Comparison of ENCODE assay signal across 19 cellular contexts in the genomic region with DNA sequence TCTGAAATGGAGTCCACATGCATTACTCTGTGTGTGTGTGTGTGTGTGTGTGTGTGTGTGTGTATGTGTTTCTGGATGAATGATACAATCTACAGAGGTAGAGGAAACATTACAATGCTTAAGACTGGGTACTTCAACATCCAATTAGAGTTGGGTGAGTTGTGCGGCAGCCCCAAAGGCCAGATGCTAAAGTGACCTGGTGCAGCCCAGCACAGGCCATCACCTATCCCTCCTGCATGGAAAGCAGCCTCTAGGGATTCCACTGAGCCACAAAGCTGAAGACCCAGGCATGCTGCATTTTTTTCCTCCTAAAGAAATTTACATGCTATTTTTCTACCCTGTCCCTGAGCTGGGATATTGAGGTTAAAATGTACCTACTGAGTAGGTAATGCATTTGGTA.
A peak's percentile ranks its signal among the peaks of the same experiment; 100 is the strongest.
DNase-seq lines count a peak whose midpoint lies in the region; ATAC-seq and TF ChIP-seq lines count a peak whose summit lies in the region.
"Had no signal": no experiment of that assay in that cellular context is flagged by ENCODE, and none has a peak within 500 bp of the region (broad histone marks: within the 10 kb centered on the region; RNA-seq: fewer than 3 reads in every experiment).

No MANE protein-coding gene starts in this region.

- H3K9ac ChIP-seq in neural progenitor cell = no peak overlapping the region
- H3K9ac ChIP-seq: GM23248 had no signal

- H3K27me3 ChIP-seq in GM23338 (ENCODE audit: insufficient read depth) (no peaks in the 10 kb centered on the region), neural progenitor cell (no peaks in the 10 kb centered on the region), uterus (no peaks in the 10 kb centered on the region)

- no peaks in the 10 kb centered on the region for H3K9me3 Mint-ChIP-seq in GM23338
- no peaks in the 10 kb centered on the region for H3K9me3 Mint-ChIP-seq in WTC11
- no peaks in the 10 kb centered on the region for H3K9me3 Mint-ChIP-seq in neural progenitor cell
- H3K9me3 Mint-ChIP-seq: CD4-positive, CD25-positive, alpha-beta regulatory T cell; CD8-positive, alpha-beta memory T cell had no signal

- CTCF ChIA-PET in WTC11 (lab: Charles Lee) = interaction anchor here (1.1 kb wide), 1 partner anchor 333 kb away, joined by 3 read pairs; no protein-coding TSS in a partner anchor

- H3K9me2 ChIP-seq in GM23338 (ENCODE audit: insufficient read depth) = no peaks in the 10 kb centered on the region

- TF ChIP-seq POLR2A in uterus (IDR thresholded peaks at IDR 0.05) = no peak

- no peak for TF ChIP-seq CTCF in GM23338 (conservative IDR thresholded peaks at IDR 0.05; ENCODE audit: low read depth in 2 of 2)
- TF ChIP-seq CTCF in WTC11 (IDR thresholded peaks at IDR 0.05) = no peak
- no peak for TF ChIP-seq CTCF in neural progenitor cell (IDR thresholded peaks at IDR 0.05)
- no peak for TF ChIP-seq CTCF in uterus (IDR thresholded peaks at IDR 0.05)

- H3K9me3 ChIP-seq in neural progenitor cell (ENCODE audit: low read depth) (no peaks in the 10 kb centered on the region), uterus (no peaks in the 10 kb centered on the region)

- H3K36me3 ChIP-seq in GM23338 (ENCODE audit: insufficient read depth) = no peaks in the 10 kb centered on the region
- H3K36me3 ChIP-seq in neural progenitor cell = no peaks in the 10 kb centered on the region
- H3K36me3 ChIP-seq in uterus = no peaks in the 10 kb centered on the region

- ATAC-seq in GM23338 (peak; percentile 74), WTC11 (peak; percentile 53), GM18498 (IDR thresholded peaks at IDR 0.05; ENCODE audit: unreplicated experiment) (no peak), esophagus mucosa (no peak)
- ATAC-seq: GM12878 had no signal

- H3K27me3 Mint-ChIP-seq in GM23338 (ENCODE audit: insufficient read depth, low read depth, poor library complexity) = no peaks in the 10 kb centered on the region
- no peaks in the 10 kb centered on the region for H3K27me3 Mint-ChIP-seq in WTC11 (ENCODE audit: low read depth)
- H3K27me3 Mint-ChIP-seq in neural progenitor cell (ENCODE audit: insufficient read depth, low read depth) = peaks cover 4% of the 10 kb centered on the region
- H3K27me3 Mint-ChIP-seq: CD4-positive, CD25-positive, alpha-beta regulatory T cell had no signal

- H2AFZ ChIP-seq in GM23338 (no peak overlapping the region), neural progenitor cell (replicated peaks) (no peak overlapping the region)
- H2AFZ ChIP-seq: GM23248 had no signal

- no peaks in the 10 kb centered on the region for H4K20me1 ChIP-seq in GM23338 (replicated peaks; ENCODE audit: insufficient read depth)
- no peaks in the 10 kb centered on the region for H4K20me1 ChIP-seq in neural progenitor cell (ENCODE audit: low read depth)

- peaks cover 52% of the 10 kb centered on the region for H3K4me1 ChIP-seq in GM23338 (ENCODE audit: insufficient read depth)
- peaks cover 30% of the 10 kb centered on the region for H3K4me1 ChIP-seq in neural progenitor cell
- H3K4me1 ChIP-seq in uterus = no peaks in the 10 kb centered on the region

- H3K4me2 ChIP-seq in GM23338 = 0 out of 2 replicates have a peak overlapping the region, but pooled peaks have one; percentile 9
- no peak overlapping the region for H3K4me2 ChIP-seq in neural progenitor cell

- no peak overlapping the region for H3K27ac Mint-ChIP-seq in GM23338
- H3K27ac Mint-ChIP-seq in WTC11 = no peak overlapping the region
- H3K27ac Mint-ChIP-seq in neural progenitor cell = no peak overlapping the region
- H3K27ac Mint-ChIP-seq: B cell; CD4-positive, CD25-positive, alpha-beta regulatory T cell; CD8-positive, alpha-beta memory T cell had no signal

- H3K27ac ChIP-seq in GM23338 (ENCODE audit: low read depth) = no peak overlapping the region
- no peak overlapping the region for H3K27ac ChIP-seq in neural progenitor cell
- peak overlapping the region; percentile 41 to 63 for H3K27ac ChIP-seq in uterus
- H3K27ac ChIP-seq: GM23248, HL-60 had no signal

- H3K36me3 Mint-ChIP-seq in GM23338 (ENCODE audit: low read depth) (no peaks in the 10 kb centered on the region), WTC11 (no peaks in the 10 kb centered on the region), neural progenitor cell (no peaks in the 10 kb centered on the region)
- H3K36me3 Mint-ChIP-seq: CD4-positive, CD25-positive, alpha-beta regulatory T cell; CD8-positive, alpha-beta memory T cell had no signal

- POLR2A ChIA-PET in WTC11 (lab: Charles Lee) = interaction anchor here (1.3 kb wide), 1 partner anchor 10 kb away, joined by 3 read pairs; no protein-coding TSS in a partner anchor

- H3K79me2 ChIP-seq in GM23338 (replicated peaks; ENCODE audit: insufficient read depth) = no peaks in the 10 kb centered on the region
- no peaks in the 10 kb centered on the region for H3K79me2 ChIP-seq in neural progenitor cell (ENCODE audit: low read depth)

- DNase-seq in GM23338 (ENCODE audit: low spot score) = no peak
- DNase-seq in WTC11 (ENCODE audit: low spot score) = no peak
- DNase-seq in neural progenitor cell (ENCODE audit: low spot score) = peak; percentile 10
- DNase-seq in uterus = no peak
- DNase-seq: C1 segment of cervical spinal cord; CD4-positive, CD25-positive, alpha-beta regulatory T cell; CD8-positive, alpha-beta memory T cell; COR-L47; DMS 273 treated with DMSO at 0.1 percent for 48 hours; DMS53; DND-41; EL; GM23248; HCEC 1CT had no signal

- H3K4me3 ChIP-seq in GM23338 (no peak overlapping the region), neural progenitor cell (no peak overlapping the region), uterus (no peak overlapping the region)
- H3K4me3 ChIP-seq: GM12878, GM23248 had no signal

- H3K4me3 Mint-ChIP-seq in GM23338 (no peak overlapping the region), WTC11 (no peak overlapping the region), neural progenitor cell (no peak overlapping the region)
- H3K4me3 Mint-ChIP-seq: B cell; CD8-positive, alpha-beta memory T cell had no signal

- H3K4me1 Mint-ChIP-seq in GM23338 (peaks cover 43% of the 10 kb centered on the region), WTC11 (peaks cover 47% of the 10 kb centered on the region), neural progenitor cell (peaks cover 36% of the 10 kb centered on the region)
- H3K4me1 Mint-ChIP-seq: B cell; CD4-positive, CD25-positive, alpha-beta regulatory T cell had no signal

- H3F3A ChIP-seq in GM23338 (replicated peaks; ENCODE audit: low read depth) (no peaks in the 10 kb centered on the region), neural progenitor cell (ENCODE audit: low read depth) (peaks cover 3% of the 10 kb centered on the region)

- intact Hi-C loops in uterus (cut with DNase I; ENCODE audit: low total_unique reads) = no loop called here

TF ChIP-seq in WTC11, 78 proteins besides CTCF, POLR2A, EP300 and RAD21 (continues in another document):
- no peak for TF ChIP-seq GRHL2 (CRISPR knock-in tag; IDR thresholded peaks at IDR 0.05; ENCODE audit: insufficient replicate concordance, severe bottlenecking)
- TF ChIP-seq, protein P1, sequence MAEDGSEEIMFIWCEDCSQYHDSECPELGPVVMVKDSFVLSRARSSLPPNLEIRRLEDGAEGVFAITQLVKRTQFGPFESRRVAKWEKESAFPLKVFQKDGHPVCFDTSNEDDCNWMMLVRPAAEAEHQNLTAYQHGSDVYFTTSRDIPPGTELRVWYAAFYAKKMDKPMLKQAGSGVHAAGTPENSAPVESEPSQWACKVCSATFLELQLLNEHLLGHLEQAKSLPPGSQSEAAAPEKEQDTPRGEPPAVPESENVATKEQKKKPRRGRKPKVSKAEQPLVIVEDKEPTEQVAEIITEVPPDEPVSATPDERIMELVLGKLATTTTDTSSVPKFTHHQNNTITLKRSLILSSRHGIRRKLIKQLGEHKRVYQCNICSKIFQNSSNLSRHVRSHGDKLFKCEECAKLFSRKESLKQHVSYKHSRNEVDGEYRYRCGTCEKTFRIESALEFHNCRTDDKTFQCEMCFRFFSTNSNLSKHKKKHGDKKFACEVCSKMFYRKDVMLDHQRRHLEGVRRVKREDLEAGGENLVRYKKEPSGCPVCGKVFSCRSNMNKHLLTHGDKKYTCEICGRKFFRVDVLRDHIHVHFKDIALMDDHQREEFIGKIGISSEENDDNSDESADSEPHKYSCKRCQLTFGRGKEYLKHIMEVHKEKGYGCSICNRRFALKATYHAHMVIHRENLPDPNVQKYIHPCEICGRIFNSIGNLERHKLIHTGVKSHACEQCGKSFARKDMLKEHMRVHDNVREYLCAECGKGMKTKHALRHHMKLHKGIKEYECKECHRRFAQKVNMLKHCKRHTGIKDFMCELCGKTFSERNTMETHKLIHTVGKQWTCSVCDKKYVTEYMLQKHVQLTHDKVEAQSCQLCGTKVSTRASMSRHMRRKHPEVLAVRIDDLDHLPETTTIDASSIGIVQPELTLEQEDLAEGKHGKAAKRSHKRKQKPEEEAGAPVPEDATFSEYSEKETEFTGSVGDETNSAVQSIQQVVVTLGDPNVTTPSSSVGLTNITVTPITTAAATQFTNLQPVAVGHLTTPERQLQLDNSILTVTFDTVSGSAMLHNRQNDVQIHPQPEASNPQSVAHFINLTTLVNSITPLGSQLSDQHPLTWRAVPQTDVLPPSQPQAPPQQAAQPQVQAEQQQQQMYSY (CRISPR knock-in tag; IDR thresholded peaks at IDR 0.05) = no peak
- TF ChIP-seq, protein P2, sequence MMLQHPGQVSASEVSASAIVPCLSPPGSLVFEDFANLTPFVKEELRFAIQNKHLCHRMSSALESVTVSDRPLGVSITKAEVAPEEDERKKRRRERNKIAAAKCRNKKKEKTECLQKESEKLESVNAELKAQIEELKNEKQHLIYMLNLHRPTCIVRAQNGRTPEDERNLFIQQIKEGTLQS (CRISPR knock-in tag; conservative IDR thresholded peaks at IDR 0.05) = no peak
- TF ChIP-seq, protein P3, sequence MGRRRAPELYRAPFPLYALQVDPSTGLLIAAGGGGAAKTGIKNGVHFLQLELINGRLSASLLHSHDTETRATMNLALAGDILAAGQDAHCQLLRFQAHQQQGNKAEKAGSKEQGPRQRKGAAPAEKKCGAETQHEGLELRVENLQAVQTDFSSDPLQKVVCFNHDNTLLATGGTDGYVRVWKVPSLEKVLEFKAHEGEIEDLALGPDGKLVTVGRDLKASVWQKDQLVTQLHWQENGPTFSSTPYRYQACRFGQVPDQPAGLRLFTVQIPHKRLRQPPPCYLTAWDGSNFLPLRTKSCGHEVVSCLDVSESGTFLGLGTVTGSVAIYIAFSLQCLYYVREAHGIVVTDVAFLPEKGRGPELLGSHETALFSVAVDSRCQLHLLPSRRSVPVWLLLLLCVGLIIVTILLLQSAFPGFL (CRISPR knock-in tag; IDR thresholded peaks at IDR 0.05; ENCODE audit: borderline replicate concordance) = no peak

Comparison
In these comparisons a context has a peak if more than half of its experiments do, and no peak if none do; other contexts are left out.
1. ATAC-seq: peak in GM23338 (single experiment) and WTC11 (single experiment); none in GM18498 (single experiment) and esophagus mucosa (single experiment).
2. H3K27ac ChIP-seq: peak in uterus (2 of 2); none in GM23338 (single experiment) and neural progenitor cell (single experiment).